ENCODE assay signal across 27 cellular contexts in the genomic region with DNA sequence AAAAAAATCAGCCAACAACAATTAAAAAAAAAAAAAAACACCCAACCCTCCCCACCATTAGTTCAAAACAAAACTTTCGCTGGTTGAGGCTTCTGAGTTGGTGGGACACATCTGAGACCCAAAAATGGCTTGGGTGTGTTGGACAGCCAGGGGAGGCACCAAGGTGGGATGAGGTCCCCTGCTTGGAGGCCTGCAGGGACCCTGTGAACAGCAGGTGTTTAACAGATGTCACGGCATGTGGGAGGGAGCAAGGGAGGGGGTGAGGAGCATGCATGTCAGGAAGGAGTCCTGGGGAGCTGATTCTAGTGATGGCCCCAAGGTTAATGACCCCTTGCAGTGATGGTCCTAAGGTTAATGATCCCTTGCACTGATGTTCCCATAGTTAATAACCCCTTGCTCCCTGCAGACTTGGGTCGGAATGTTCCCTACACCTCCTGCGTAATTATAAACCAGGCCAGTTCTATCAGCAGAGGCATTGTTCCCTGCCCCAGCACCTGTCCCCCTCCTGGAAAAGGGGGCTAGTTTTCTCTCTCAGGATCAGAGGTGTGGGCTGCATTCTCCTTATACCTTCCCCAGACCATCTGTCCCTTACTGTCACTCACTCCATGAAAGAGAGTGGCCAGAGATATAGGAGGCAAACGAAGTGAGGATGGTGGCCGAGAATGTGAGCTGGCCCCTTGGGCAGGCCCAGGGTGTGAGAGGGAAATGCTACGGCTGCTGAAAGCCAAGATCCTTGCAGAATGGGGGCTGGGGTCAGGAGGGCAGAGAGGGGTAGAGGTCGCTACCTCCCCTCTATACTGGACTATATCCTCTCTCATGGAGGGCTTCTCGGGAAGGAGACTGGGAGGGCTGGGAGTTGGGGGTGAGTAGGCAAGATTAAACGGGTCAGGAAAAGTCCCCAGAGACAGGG. TPM values are rescaled to one million over a fixed set of nuclear protein-coding genes. Genes with fewer than 3 reads are reported as not detected.
DNase-seq lines count a peak whose midpoint lies in the region; ATAC-seq, FAIRE-seq and TF ChIP-seq lines count a peak whose summit lies in the region.
"Had no signal": no experiment of that assay in that cellular context is flagged by ENCODE, and none has a peak within 500 bp of the region (broad histone marks: within the 10 kb centered on the region; RNA-seq: fewer than 3 reads in every experiment).

No MANE protein-coding gene starts in this region.

- no peak overlapping the region for H3K18ac ChIP-seq in neuronal stem cell (ENCODE audit: low read length)

- H3K27me3 Mint-ChIP-seq in activated T-cell treated with anti-CD3 and anti-CD28 coated beads, Interleukin-2, amount 50 U/mL, for 72 hours (ENCODE audit: low read depth), result peaks cover 8% of the 10 kb centered on the region

- no peak overlapping the region for H3K4ac ChIP-seq in neuronal stem cell (ENCODE audit: low read length)

- no peaks in the 10 kb centered on the region for H3K9me3 Mint-ChIP-seq in activated T-cell treated with anti-CD3 and anti-CD28 coated beads, Interleukin-2, amount 50 U/mL, for 72 hours
- H3K9me3 Mint-ChIP-seq: activated T-cell treated with anti-CD3 and anti-CD28 coated beads, Interleukin-2, amount 50 U/mL, for 4 hours; CD8-positive, alpha-beta T cell had no signal

- peaks cover 3 to 5% of the 10 kb centered on the region in 2 donors for H3K36me3 Mint-ChIP-seq in activated T-cell treated with anti-CD3 and anti-CD28 coated beads, Interleukin-2, amount 50 U/mL, for 72 hours (ENCODE audit: insufficient read depth in 2 of 2)

- H4K20me1 ChIP-seq in K562 (replicated peaks; ENCODE audit: control insufficient read depth, insufficient read depth, low read length), result no peaks in the 10 kb centered on the region

- TF ChIP-seq POLR2A in K562 (conservative IDR thresholded peaks at IDR 0.05), result no peak

- H3K27ac ChIP-seq in K562 (ENCODE audit: extremely low read depth, low read depth, low read length), result no peak overlapping the region
- H3K27ac ChIP-seq in neuronal stem cell (replicated peaks; ENCODE audit: low read length), result no peak overlapping the region
- H3K27ac ChIP-seq: heart left ventricle, neutrophil, RWPE1, stomach, transverse colon had no signal

- H3K4me1 ChIP-seq in K562 (replicated peaks in 1 of 2; ENCODE audit: control insufficient read depth in 2 of 2, insufficient read depth in 2 of 2, low read length in 2 of 2), result peaks cover 15 to 18% of the 10 kb centered on the region in 2 experiments; a peak in 4 of 5 replicates
- peaks cover 0 to 7% of the 10 kb centered on the region in 2 donors for H3K4me1 ChIP-seq in neuronal stem cell (ENCODE audit: control insufficient read depth in 2 of 2, insufficient read depth in 1 of 2, low read depth in 1 of 2, low read length in 2 of 2)

- H3K14ac ChIP-seq in neuronal stem cell (ENCODE audit: low read length), result no peak overlapping the region

- FAIRE-seq in K562 (lab: Jason Lieb, UNC), result peak; percentile 15
- FAIRE-seq: GM12891, small intestine had no signal

- H2AFZ ChIP-seq in K562 (ENCODE audit: low read depth, low read length), result peak overlapping the region; percentile 55; the same call in 1 of the 2 replicates
- peak overlapping the region; percentile 62 for H2AFZ ChIP-seq in neuronal stem cell (ENCODE audit: low read length)

- no peak overlapping the region for H4K91ac ChIP-seq in neuronal stem cell (ENCODE audit: low read depth, low read length, poor library complexity)

- H3K79me1 ChIP-seq in neuronal stem cell (ENCODE audit: low read depth, low read length), result peaks cover 8% of the 10 kb centered on the region

- in situ Hi-C loops in K562 (cut with MboI), result no loop called here
- in situ Hi-C loops in GM13976 (cut with MboI; ENCODE audit: low sequenced_read_pairs, unreplicated experiment), result no loop called here

- no peak for DNase-seq in activated T-cell treated with anti-CD3 and anti-CD28 coated beads, Interleukin-2, amount 50 U/mL, for 72 hours
- DNase-seq in activated T-cell treated with anti-CD3 and anti-CD28 coated beads for 4 hours, result no peak
- peak; percentile 1 for DNase-seq in NCI-H2171 (lab: John Stamatoyannopoulos, UW)
- DNase-seq in K562 (ENCODE audit: extremely low read depth in 1 of 4, low spot score in 3 of 4), result no peak
- no peak for DNase-seq in neuronal stem cell (ENCODE audit: low spot score)
- no peak for DNase-seq in GM13976 (ENCODE audit: low spot score)
- no peak for DNase-seq in cerebellar nuclear complex (lab: John Stamatoyannopoulos, UW)
- DNase-seq: activated T-cell treated with anti-CD3 and anti-CD28 coated beads, Interleukin-2, amount 50 U/mL, for 4 hours; CD8-positive, alpha-beta T cell; DMS79; H7; heart left ventricle; Karpas-422; NCI-H526; small intestine; stimulated activated CD4-positive, alpha-beta T cell treated with anti-CD3 and anti-CD28 coated beads, Interleukin-2, amount 100 ng/mL, for 48 hours; stomach; transverse colon had no signal

- no peak overlapping the region for H2BK120ac ChIP-seq in neuronal stem cell (ENCODE audit: low read depth, low read length)

- no peaks in the 10 kb centered on the region for H3K9me1 ChIP-seq in K562 (ENCODE audit: control insufficient read depth, insufficient read depth, low read length)

- POLR2A ChIA-PET in K562 (lab: Yijun Ruan, JAX), result interaction anchor here (1.6 kb wide), 1 partner anchor 10 kb away, joined by 5 read pairs; no protein-coding TSS in a partner anchor

- no peak for TF ChIP-seq RAD21 in K562 (CRISPR knock-in tag; conservative IDR thresholded peaks at IDR 0.05 in 1 of 2, IDR thresholded peaks at IDR 0.05 in 1 of 2)

- intact Hi-C loops in K562 (cut with micrococcal nuclease), result no loop called here

- WGBS in K562 (ENCODE audit: insufficient coverage, low coverage, missing lambda C conversion rate), result 37% methylated on average over 7 of the region's 10 CpGs
- no CpG with 5 or more reads among the region's 10 CpGs for WGBS in neuronal stem cell (ENCODE audit: extremely low coverage in 2 of 2, insufficient read length in 2 of 2, insufficient replicate concordance in 1 of 2), 2 donors

- H3K9me3 ChIP-seq in K562 (replicated peaks; ENCODE audit: control insufficient read depth, insufficient read depth, low read depth, low read length) (no peaks in the 10 kb centered on the region), neuronal stem cell (replicated peaks in 1 of 2; ENCODE audit: control insufficient read depth in 2 of 2, insufficient read depth in 1 of 2, low read depth in 1 of 2, low read length in 2 of 2) (no peaks in the 10 kb centered on the region)
- H3K9me3 ChIP-seq: heart left ventricle, neutrophil, stomach, transverse colon had no signal

- CTCF ChIA-PET in K562 (lab: Yijun Ruan, JAX; ENCODE audit: low intra/inter-chr PET ratio), result no interaction called here

- H2AK5ac ChIP-seq in neuronal stem cell (ENCODE audit: low read depth, low read length), result no peak overlapping the region

- H3K27me3 ChIP-seq in K562 (ENCODE audit: control insufficient read depth in 2 of 2, insufficient read depth in 2 of 2, low read length in 2 of 2), result no peaks in the 10 kb centered on the region
- H3K27me3 ChIP-seq in neuronal stem cell (ENCODE audit: control insufficient read depth in 3 of 3, insufficient read depth in 3 of 3, low read depth in 1 of 3, low read length in 3 of 3), result no peaks in the 10 kb centered on the region
- H3K27me3 ChIP-seq: neutrophil, stomach, transverse colon had no signal

- H3K4me3 ChIP-seq in K562 (no peak overlapping the region), neuronal stem cell (ENCODE audit: low read length in 2 of 2) (no peak overlapping the region)
- H3K4me3 ChIP-seq: heart left ventricle, stomach, transverse colon had no signal

- H2BK5ac ChIP-seq in neuronal stem cell (ENCODE audit: low read length), result no peak overlapping the region

- H3K27ac Mint-ChIP-seq in activated T-cell treated with anti-CD3 and anti-CD28 coated beads, Interleukin-2, amount 50 U/mL, for 72 hours, result no peak overlapping the region

- no peak for ATAC-seq in activated T-cell treated with anti-CD3 and anti-CD28 coated beads, Interleukin-2, amount 50 U/mL, for 72 hours (replicated peaks in 1 of 2)
- ATAC-seq in K562, result no peak
- no peak for ATAC-seq in GM21737 (IDR thresholded peaks at IDR 0.05; ENCODE audit: unreplicated experiment)
- ATAC-seq: activated T-cell treated with anti-CD3 and anti-CD28 coated beads, Interleukin-2, amount 50 U/mL, for 4 hours; CD8-positive, alpha-beta T cell; heart left ventricle; left lobe of liver; SK-N-SH treated with all-trans-retinoic acid at 6 μM for 48 hours had no signal

- H3K9ac ChIP-seq in K562 (ENCODE audit: insufficient read depth in 1 of 2, low read depth in 2 of 2, low read length in 2 of 2) (peak overlapping the region in 1 of 2 experiments; percentile 40; a peak in 1 of 4 replicates), neuronal stem cell (ENCODE audit: low read depth, low read length, poor library complexity) (no peak overlapping the region)

- peaks cover 55% of the 10 kb centered on the region for H3K4me1 Mint-ChIP-seq in activated T-cell treated with anti-CD3 and anti-CD28 coated beads, Interleukin-2, amount 50 U/mL, for 72 hours (ENCODE audit: low read depth)

- BruUV-seq in K562 (replicated peaks; lab: Mats Ljungman, UMichigan), result no TSS peak

- H3K23ac ChIP-seq in neuronal stem cell (ENCODE audit: low read depth, low read length, poor library complexity), result no peak overlapping the region

- peak overlapping the region; percentile 86 to 95 for H3K4me3 Mint-ChIP-seq in activated T-cell treated with anti-CD3 and anti-CD28 coated beads, Interleukin-2, amount 50 U/mL, for 72 hours

- H3K4me2 ChIP-seq in K562 (ENCODE audit: insufficient read depth, low read length) (no peak overlapping the region), neuronal stem cell (ENCODE audit: insufficient read depth, low read length, poor library complexity, severe bottlenecking) (no peak overlapping the region)

- peaks cover 19% of the 10 kb centered on the region for H3K79me2 ChIP-seq in K562 (ENCODE audit: control insufficient read depth, insufficient read depth, low read length)

- H4K8ac ChIP-seq in neuronal stem cell (ENCODE audit: low read depth, low read length), result no peak overlapping the region

- H2BK12ac ChIP-seq in neuronal stem cell (ENCODE audit: low read length), result peak overlapping the region; percentile 75

- TF ChIP-seq EP300 in K562 (IDR thresholded peaks at IDR 0.05; ENCODE audit: low read length), result no peak

- 0 out of 3 replicates have a peak, but pooled peaks cover under 1% of the 10 kb centered on the region for H3K36me3 ChIP-seq in K562 (ENCODE audit: control insufficient read depth, insufficient read depth, low read length)
- peaks cover 0 to 11% of the 10 kb centered on the region in 2 donors for H3K36me3 ChIP-seq in neuronal stem cell (replicated peaks in 1 of 2; ENCODE audit: control insufficient read depth in 2 of 2, insufficient read depth in 2 of 2, low read length in 2 of 2)
- H3K36me3 ChIP-seq: heart left ventricle, neutrophil, stomach, transverse colon had no signal

- H2BK15ac ChIP-seq in neuronal stem cell (ENCODE audit: low read length), result no peak overlapping the region

- no peak for TF ChIP-seq CTCF in K562 (IDR thresholded peaks at IDR 0.05 in 2 of 3, conservative IDR thresholded peaks at IDR 0.05 in 1 of 3; ENCODE audit: insufficient read depth in 2 of 3, low read depth in 1 of 3, low read length in 3 of 3)
- TF ChIP-seq CTCF in GM13976 (IDR thresholded peaks at IDR 0.05; ENCODE audit: borderline replicate concordance, control extremely low read depth, extremely low read depth, insufficient read depth, missing control alignments), result no peak

RNA-seq across cellular contexts. Expression of a gene that starts 2.3 kb away (rescaled TPM):
- total RNA-seq in activated T-cell treated with anti-CD3 and anti-CD28 coated beads, Interleukin-2, amount 50 U/mL, for 72 hours, result 10 to 100 TPM; 16.7 to 22.8 TPM
- total RNA-seq in K562 (2011; cell fraction: chromatin; rRNA removed; ENCODE audit: low replicate concordance), result 0.19 TPM in 1 of 2 replicates, not detected in the other
- total RNA-seq in K562 (2011; cell fraction: nucleolus; rRNA removed), result 0.26 and 0.33 TPM in 2 replicates
- 0.31 TPM in 1 of 2 replicates, not detected in the other for total RNA-seq in K562 (2011; cell fraction: nucleoplasm; rRNA removed)
- total RNA-seq in K562 (2014; rRNA removed) (not detected in 2 replicates), K562 (2014; rRNA removed; fragmentation: Illumina TruSeq; extraction: Trizol) (0.07 TPM in 1 of 2 replicates, not detected in the other), K562 (2015; rRNA removed; fragmentation: Illumina TruSeq; extraction: Trizol) (0.08 TPM in 1 of 2 replicates, not detected in the other), K562 (2021) (0.16 and 0.24 TPM in 2 replicates)
- polyA plus RNA-seq in K562 (2011; rRNA removed) (0.07 and 0.12 TPM in 2 replicates), K562 (2014; fragmentation: Illumina TruSeq; extraction: Trizol) (0.13 and 0.29 TPM in 2 replicates), K562 (2014; fragmentation: Nextera tagmentation; extraction: Ambion mirVana) (under 1 TPM in 1 of 2 experiments, not detected in 1; 0.04 TPM), K562 (2014; rRNA removed) (not detected in 2 replicates)
- 0.18 and 0.22 TPM in 2 replicates for polyA plus RNA-seq in K562 (2011; cell fraction: cytosol; rRNA removed)
- polyA plus RNA-seq in K562 (2011; cell fraction: nucleus; rRNA removed), result 0.20 and 0.24 TPM in 2 replicates
- polyA plus RNA-seq in K562 (2012), result 0.30 and 0.40 TPM in 2 replicates
- polyA minus RNA-seq in K562 (2011; rRNA and poly(A)+ RNA removed), result 0.14 TPM in 1 of 2 replicates, not detected in the other
- polyA minus RNA-seq in K562 (2011; cell fraction: cytosol; rRNA and poly(A)+ RNA removed), result not detected in 2 replicates
- polyA minus RNA-seq in K562 (2011; cell fraction: nucleus; rRNA and poly(A)+ RNA removed), result not detected in 2 replicates
- polyA plus RNA-seq in neuronal stem cell (2013, experiment 1 of 2), result 0.25 TPM
- polyA plus RNA-seq in neuronal stem cell (2013, experiment 2 of 2), result 0.19 TPM
- total RNA-seq: dermis microvascular lymphatic vessel endothelial cell, HT1080, stomach, transverse colon had no signal

RNA-seq across cellular contexts. Expression of a gene that starts 2.8 kb away (rescaled TPM):
- 10 to 100 TPM in 1 of 2 donors, 1 to 10 TPM in 1; 9.8 to 16.1 TPM for total RNA-seq in activated T-cell treated with anti-CD3 and anti-CD28 coated beads, Interleukin-2, amount 50 U/mL, for 72 hours
- 1.2 and 2.2 TPM in 2 replicates for total RNA-seq in K562 (2011; cell fraction: chromatin; rRNA removed; ENCODE audit: low replicate concordance)
- total RNA-seq in K562 (2011; cell fraction: nucleolus; rRNA removed), result 2.7 and 5.1 TPM in 2 replicates
- 0.88 and 1.1 TPM in 2 replicates for total RNA-seq in K562 (2011; cell fraction: nucleoplasm; rRNA removed)
- 0.54 and 0.69 TPM in 2 replicates for total RNA-seq in K562 (2014; rRNA removed)
- total RNA-seq in K562 (2014; rRNA removed; fragmentation: Illumina TruSeq; extraction: Trizol), result 0.06 and 0.18 TPM in 2 replicates
- total RNA-seq in K562 (2015; rRNA removed; fragmentation: Illumina TruSeq; extraction: Trizol), result 0.57 and 0.91 TPM in 2 replicates
- 0.81 and 0.86 TPM in 2 replicates for total RNA-seq in K562 (2021)
- 0.32 and 0.61 TPM in 2 replicates for polyA plus RNA-seq in K562 (2011; rRNA removed)
- polyA plus RNA-seq in K562 (2011; cell fraction: cytosol; rRNA removed), result 0.38 and 0.52 TPM in 2 replicates
- polyA plus RNA-seq in K562 (2011; cell fraction: nucleus; rRNA removed), result 1.6 and 2.2 TPM in 2 replicates
- 0.39 and 1.00 TPM in 2 replicates for polyA plus RNA-seq in K562 (2012)
- polyA plus RNA-seq in K562 (2014; fragmentation: Illumina TruSeq; extraction: Trizol), result 0.16 and 0.32 TPM in 2 replicates
- polyA plus RNA-seq in K562 (2014; fragmentation: Nextera tagmentation; extraction: Ambion mirVana), result under 1 TPM in 1 of 2 experiments, not detected in 1; 0.03 TPM
- polyA plus RNA-seq in K562 (2014; rRNA removed), result 0.56 and 1.1 TPM in 2 replicates
- 0.18 and 0.36 TPM in 2 replicates for polyA minus RNA-seq in K562 (2011; rRNA and poly(A)+ RNA removed)
- polyA minus RNA-seq in K562 (2011; cell fraction: cytosol; rRNA and poly(A)+ RNA removed), result not detected in 2 replicates
- polyA minus RNA-seq in K562 (2011; cell fraction: nucleus; rRNA and poly(A)+ RNA removed), result 3.0 and 3.4 TPM in 2 replicates
- polyA plus RNA-seq in neuronal stem cell (2013, experiment 1 of 2), result 12.8 TPM
- 11.4 TPM for polyA plus RNA-seq in neuronal stem cell (2013, experiment 2 of 2)

RNA-seq across cellular contexts. Expression of a gene that starts 31.5 kb away (rescaled TPM):
- 10 to 100 TPM; 24.5 to 27.2 TPM for total RNA-seq in activated T-cell treated with anti-CD3 and anti-CD28 coated beads, Interleukin-2, amount 50 U/mL, for 72 hours
- 18.9 and 51.1 TPM in 2 replicates for total RNA-seq in K562 (2011; cell fraction: chromatin; rRNA removed; ENCODE audit: low replicate concordance)
- total RNA-seq in K562 (2011; cell fraction: nucleolus; rRNA removed), result 27.2 and 29.1 TPM in 2 replicates
- total RNA-seq in K562 (2011; cell fraction: nucleoplasm; rRNA removed), result 22.7 and 25.3 TPM in 2 replicates
- total RNA-seq in K562 (2014; rRNA removed) (13.5 and 14.0 TPM in 2 replicates), K562 (2014; rRNA removed; fragmentation: Illumina TruSeq; extraction: Trizol) (2.5 and 3.6 TPM in 2 replicates), K562 (2015; rRNA removed; fragmentation: Illumina TruSeq; extraction: Trizol) (6.6 and 7.1 TPM in 2 replicates), K562 (2021) (20.9 and 22.7 TPM in 2 replicates)
- polyA plus RNA-seq in K562 (2011; rRNA removed) (11.7 and 26.4 TPM in 2 replicates), K562 (2014; fragmentation: Illumina TruSeq; extraction: Trizol) (5.1 and 12.0 TPM in 2 replicates), K562 (2014; fragmentation: Nextera tagmentation; extraction: Ambion mirVana) (under 1 TPM; 0.32 to 0.74 TPM), K562 (2014; rRNA removed) (11.1 and 13.6 TPM in 2 replicates)
- polyA plus RNA-seq in K562 (2011; cell fraction: cytosol; rRNA removed), result 19.0 and 32.2 TPM in 2 replicates
- polyA plus RNA-seq in K562 (2011; cell fraction: nucleus; rRNA removed), result 72.0 and 73.7 TPM in 2 replicates
- polyA plus RNA-seq in K562 (2012), result 14.8 and 30.0 TPM in 2 replicates
- 12.0 and 15.2 TPM in 2 replicates for polyA minus RNA-seq in K562 (2011; rRNA and poly(A)+ RNA removed)
- 21.5 and 24.4 TPM in 2 replicates for polyA minus RNA-seq in K562 (2011; cell fraction: cytosol; rRNA and poly(A)+ RNA removed)
- 9.8 and 17.3 TPM in 2 replicates for polyA minus RNA-seq in K562 (2011; cell fraction: nucleus; rRNA and poly(A)+ RNA removed)
- 7.9 TPM for polyA plus RNA-seq in neuronal stem cell (2013, experiment 1 of 2)
- polyA plus RNA-seq in neuronal stem cell (2013, experiment 2 of 2), result 7.4 TPM

RNA-seq across cellular contexts. Expression of a gene that starts 33.7 kb away (rescaled TPM):
- total RNA-seq in activated T-cell treated with anti-CD3 and anti-CD28 coated beads, Interleukin-2, amount 50 U/mL, for 72 hours, result 1 to 10 TPM; 3.4 to 4.1 TPM
- total RNA-seq in K562 (2011; cell fraction: chromatin; rRNA removed; ENCODE audit: low replicate concordance), result 2.0 TPM in 2 replicates
- 0.79 and 0.83 TPM in 2 replicates for total RNA-seq in K562 (2011; cell fraction: nucleolus; rRNA removed)
- 0.84 and 1.7 TPM in 2 replicates for total RNA-seq in K562 (2011; cell fraction: nucleoplasm; rRNA removed)
- total RNA-seq in K562 (2014; rRNA removed) (under 0.01 TPM in 1 of 2 replicates, not detected in the other), K562 (2014; rRNA removed; fragmentation: Illumina TruSeq; extraction: Trizol) (not detected in 2 replicates), K562 (2015; rRNA removed; fragmentation: Illumina TruSeq; extraction: Trizol) (not detected in 2 replicates), K562 (2021) (0.04 TPM in 2 replicates)
- polyA plus RNA-seq in K562 (2011; rRNA removed) (0.13 and 0.37 TPM in 2 replicates), K562 (2014; fragmentation: Illumina TruSeq; extraction: Trizol) (0.01 and 0.03 TPM in 2 replicates), K562 (2014; fragmentation: Nextera tagmentation; extraction: Ambion mirVana) (under 1 TPM in 1 of 2 experiments, not detected in 1; 0.01 TPM), K562 (2014; rRNA removed) (0.15 and 0.41 TPM in 2 replicates)
- 0.10 and 0.22 TPM in 2 replicates for polyA plus RNA-seq in K562 (2011; cell fraction: cytosol; rRNA removed)
- polyA plus RNA-seq in K562 (2011; cell fraction: nucleus; rRNA removed), result 1.5 and 1.9 TPM in 2 replicates
- polyA plus RNA-seq in K562 (2012), result 0.10 and 0.36 TPM in 2 replicates
- polyA minus RNA-seq in K562 (2011; rRNA and poly(A)+ RNA removed), result 0.04 and 0.06 TPM in 2 replicates
- not detected in 2 replicates for polyA minus RNA-seq in K562 (2011; cell fraction: cytosol; rRNA and poly(A)+ RNA removed)
- polyA minus RNA-seq in K562 (2011; cell fraction: nucleus; rRNA and poly(A)+ RNA removed), result 0.27 and 0.56 TPM in 2 replicates
- 0.56 TPM for polyA plus RNA-seq in neuronal stem cell (2013, experiment 1 of 2)
- 0.58 TPM for polyA plus RNA-seq in neuronal stem cell (2013, experiment 2 of 2)
- total RNA-seq: HT1080, left lobe of liver had no signal

RNA-seq across cellular contexts. Expression of a gene that starts 36.7 kb away (rescaled TPM):
- total RNA-seq in activated T-cell treated with anti-CD3 and anti-CD28 coated beads, Interleukin-2, amount 50 U/mL, for 72 hours, result not detected
- total RNA-seq in K562 (2011; cell fraction: chromatin; rRNA removed; ENCODE audit: low replicate concordance), result 1.3 TPM in 1 of 2 replicates, not detected in the other
- total RNA-seq in K562 (2011; cell fraction: nucleolus; rRNA removed), result 2.3 TPM in 1 of 2 replicates, not detected in the other
- total RNA-seq in K562 (2011; cell fraction: nucleoplasm; rRNA removed), result 5.6 TPM in 1 of 2 replicates, not detected in the other
- total RNA-seq in K562 (2014; rRNA removed), result 0.33 TPM in 1 of 2 replicates, not detected in the other
- 0.93 and 0.95 TPM in 2 replicates for total RNA-seq in K562 (2014; rRNA removed; fragmentation: Illumina TruSeq; extraction: Trizol)
- total RNA-seq in K562 (2015; rRNA removed; fragmentation: Illumina TruSeq; extraction: Trizol), result not detected in 2 replicates
- 0.80 and 1.3 TPM in 2 replicates for total RNA-seq in K562 (2021)
- 0.70 and 3.1 TPM in 2 replicates for polyA plus RNA-seq in K562 (2011; rRNA removed)
- polyA plus RNA-seq in K562 (2011; cell fraction: cytosol; rRNA removed), result 0.31 and 1.4 TPM in 2 replicates
- 3.3 and 3.6 TPM in 2 replicates for polyA plus RNA-seq in K562 (2011; cell fraction: nucleus; rRNA removed)
- polyA plus RNA-seq in K562 (2012), result 25.5 and 33.9 TPM in 2 replicates
- not detected in 2 replicates for polyA plus RNA-seq in K562 (2014; fragmentation: Illumina TruSeq; extraction: Trizol)
- under 1 TPM; 0.96 TPM for polyA plus RNA-seq in K562 (2014; fragmentation: Nextera tagmentation; extraction: Ambion mirVana)
- 0.36 TPM in 1 of 2 replicates, not detected in the other for polyA plus RNA-seq in K562 (2014; rRNA removed)
- 5.6 and 14.6 TPM in 2 replicates for polyA minus RNA-seq in K562 (2011; rRNA and poly(A)+ RNA removed)
- not detected in 2 replicates for polyA minus RNA-seq in K562 (2011; cell fraction: cytosol; rRNA and poly(A)+ RNA removed)
- not detected in 2 replicates for polyA minus RNA-seq in K562 (2011; cell fraction: nucleus; rRNA and poly(A)+ RNA removed)
- polyA plus RNA-seq in neuronal stem cell (2013, experiment 1 of 2), result 0.39 TPM
- polyA plus RNA-seq in neuronal stem cell (2013, experiment 2 of 2), result 0.24 TPM
- total RNA-seq: activated T-cell treated with anti-CD3 and anti-CD28 coated beads, Interleukin-2, amount 50 U/mL, for 4 hours; CD8-positive, alpha-beta T cell; dermis microvascular lymphatic vessel endothelial cell; H7; heart left ventricle; HT1080; left lobe of liver; stomach; transverse colon had no signal
- polyA plus RNA-seq: adipose tissue, heart left ventricle, small intestine, stomach had no signal

Comparison
In these comparisons a context has a peak if more than half of its experiments do, and no peak if none do; other contexts are left out.
1. RNA of a gene that starts 2.3 kb away (total RNA-seq): 16.7 to 22.8 TPM in activated T-cell treated with anti-CD3 and anti-CD28 coated beads, Interleukin-2, amount 50 U/mL, for 72 hours; 0.07 to 0.33 TPM in K562; every median in the first group is over 10 times any median in the second.